Comparison of ENCODE assay signal across 10 cellular contexts in the genomic region with DNA sequence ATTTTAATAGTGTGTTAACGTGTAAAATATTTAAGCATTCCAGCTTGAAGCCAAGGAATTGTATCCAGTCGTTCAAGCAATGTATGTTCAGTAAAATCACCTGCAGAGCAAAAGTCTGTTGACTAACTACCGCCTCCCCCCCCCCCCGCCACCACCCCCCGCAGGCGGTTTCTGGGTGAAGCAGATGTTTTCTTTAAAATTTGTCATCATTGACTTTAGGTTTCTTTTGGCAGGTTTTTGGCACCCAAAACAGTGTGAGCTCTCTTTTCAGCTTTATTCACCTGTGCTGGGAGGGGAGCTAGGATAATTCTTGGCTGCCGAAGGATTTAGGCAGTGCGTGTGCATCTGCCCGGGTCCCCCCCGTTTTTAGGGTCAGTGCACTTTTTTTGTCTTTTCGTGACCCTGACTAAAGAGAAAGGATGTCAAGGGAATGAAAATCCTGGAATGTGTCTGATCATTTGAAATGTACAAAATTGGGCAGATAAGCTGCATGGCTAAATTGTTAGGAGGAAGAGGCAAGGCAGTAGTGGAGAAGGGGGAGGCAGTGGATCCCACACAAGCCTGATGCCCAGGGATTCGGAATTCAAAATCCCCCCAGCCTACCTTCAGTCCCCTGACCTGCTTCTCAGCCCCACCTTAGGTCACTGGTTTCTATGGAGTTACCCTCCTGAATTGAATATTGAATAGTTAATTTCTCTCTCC. TPM values are rescaled to one million over a fixed set of nuclear protein-coding genes. Genes with fewer than 3 reads are reported as not detected.
DNase-seq lines count a peak whose midpoint lies in the region; ATAC-seq and TF ChIP-seq lines count a peak whose summit lies in the region.
"Had no signal": no experiment of that assay in that cellular context is flagged by ENCODE, and none has a peak within 500 bp of the region (broad histone marks: within the 10 kb centered on the region; RNA-seq: fewer than 3 reads in every experiment).

No MANE protein-coding gene starts in this region.

- intact Hi-C loops in adrenal gland (cut with DNase I) = loop anchor here (5.0 to 10.0 kb wide), 2 partner anchors 314 to 316 kb away; no protein-coding TSS in a partner anchor

- no peaks in the 10 kb centered on the region for H4K20me1 ChIP-seq in GM23338 (replicated peaks; ENCODE audit: insufficient read depth)

- H3K27ac ChIP-seq in GM23338 (ENCODE audit: low read depth) (no peak overlapping the region), skin epidermis (peak overlapping the region in 10 of 21 experiments; percentile 1 to 89 (median 58)), adrenal gland (no peak overlapping the region)

- peak overlapping the region; percentile 88 for H3K4me2 ChIP-seq in GM23338

- WGBS in adrenal gland, 4 donors = 31 to 33% (median 33%) methylated on average over 11 to 12 of the region's 12 CpGs

- H3K27ac Mint-ChIP-seq in GM23338 = no peak overlapping the region
- H3K27ac Mint-ChIP-seq in activated T-helper 17 cell treated with anti-CD3 and anti-CD28 coated beads, Interleukin-2, amount 50 U/mL, for 72 hours = no peak overlapping the region

- H3K4me3 ChIP-seq in GM23338 = peak overlapping the region; percentile 67
- peak overlapping the region; percentile 69 for H3K4me3 ChIP-seq in iPS-15b (ENCODE audit: low read depth, low read length)
- peak overlapping the region; percentile 6 to 52 (median 40) for H3K4me3 ChIP-seq in skin epidermis
- H3K4me3 ChIP-seq in adrenal gland = peak overlapping the region in 1 of 4 donors; percentile 54

- peak overlapping the region; percentile 10 for H3K9ac ChIP-seq in iPS-15b (ENCODE audit: low read depth, low read length)

- H3K9me3 Mint-ChIP-seq in GM23338 = no peaks in the 10 kb centered on the region; the same call in 2 of the 3 replicates
- no peaks in the 10 kb centered on the region for H3K9me3 Mint-ChIP-seq in activated T-helper 17 cell treated with anti-CD3 and anti-CD28 coated beads, Interleukin-2, amount 50 U/mL, for 72 hours
- H3K9me3 Mint-ChIP-seq: activated T-cell treated with anti-CD3 and anti-CD28 coated beads, Interleukin-2, amount 50 U/mL, for 4 hours had no signal

- DNase-seq in GM23338 (ENCODE audit: low spot score) (no peak), NCI-H345 treated with DMSO at 0.1 percent for 48 hours (lab: John Stamatoyannopoulos, UW; ENCODE audit: unreplicated experiment) (no peak), adrenal gland (no peak), HuH-7.5 (ENCODE audit: low spot score) (no peak)
- DNase-seq: activated T-cell treated with anti-CD3 and anti-CD28 coated beads, Interleukin-2, amount 50 U/mL, for 4 hours had no signal

- H3K36me3 ChIP-seq in GM23338 (ENCODE audit: insufficient read depth) = no peaks in the 10 kb centered on the region
- H3K36me3 ChIP-seq in iPS-15b (ENCODE audit: control insufficient read depth, insufficient read depth, low read length) = no peaks in the 10 kb centered on the region
- H3K36me3 ChIP-seq in adrenal gland (replicated peaks in 1 of 2) = no peaks in the 10 kb centered on the region
- H3K36me3 ChIP-seq: HAP-1 had no signal

- H2AFZ ChIP-seq in GM23338 = no peak overlapping the region

- ATAC-seq in GM23338 = no peak
- ATAC-seq in activated T-helper 17 cell treated with anti-CD3 and anti-CD28 coated beads, Interleukin-2, amount 50 U/mL, for 72 hours (replicated peaks) = no peak
- no peak for ATAC-seq in HG02759 (IDR thresholded peaks at IDR 0.05; ENCODE audit: unreplicated experiment)
- ATAC-seq: activated T-cell treated with anti-CD3 and anti-CD28 coated beads, Interleukin-2, amount 50 U/mL, for 4 hours had no signal

- TF ChIP-seq CTCF in GM23338 (conservative IDR thresholded peaks at IDR 0.05; ENCODE audit: low read depth in 2 of 2) (no peak), adrenal gland (IDR thresholded peaks at IDR 0.05) (no peak)

- TF ChIP-seq POLR2A in adrenal gland (IDR thresholded peaks at IDR 0.05) = no peak

- H3K4me1 Mint-ChIP-seq in GM23338 = peaks cover 52% of the 10 kb centered on the region
- peaks cover 15% of the 10 kb centered on the region for H3K4me1 Mint-ChIP-seq in activated T-helper 17 cell treated with anti-CD3 and anti-CD28 coated beads, Interleukin-2, amount 50 U/mL, for 72 hours

- no peaks in the 10 kb centered on the region for H3K9me2 ChIP-seq in GM23338 (ENCODE audit: insufficient read depth)

- H3K4me3 Mint-ChIP-seq in GM23338 = peak overlapping the region; percentile 63
- peak overlapping the region; percentile 93 for H3K4me3 Mint-ChIP-seq in activated T-helper 17 cell treated with anti-CD3 and anti-CD28 coated beads, Interleukin-2, amount 50 U/mL, for 72 hours

- H3K27me3 Mint-ChIP-seq in GM23338 (ENCODE audit: insufficient read depth, low read depth, poor library complexity) = peaks cover 24% of the 10 kb centered on the region
- peaks cover 41% of the 10 kb centered on the region for H3K27me3 Mint-ChIP-seq in activated T-helper 17 cell treated with anti-CD3 and anti-CD28 coated beads, Interleukin-2, amount 50 U/mL, for 72 hours

- H3F3A ChIP-seq in GM23338 (replicated peaks; ENCODE audit: low read depth) = no peaks in the 10 kb centered on the region

- H3K79me2 ChIP-seq in GM23338 (replicated peaks; ENCODE audit: insufficient read depth) = no peaks in the 10 kb centered on the region

- H3K4me1 ChIP-seq in GM23338 (ENCODE audit: insufficient read depth) = peaks cover 27% of the 10 kb centered on the region
- H3K4me1 ChIP-seq in iPS-15b (ENCODE audit: control insufficient read depth, insufficient read depth, low read length) = peaks cover 20% of the 10 kb centered on the region
- H3K4me1 ChIP-seq in adrenal gland (replicated peaks in 1 of 2) = peaks cover 3 to 14% of the 10 kb centered on the region in 2 donors
- H3K4me1 ChIP-seq: HAP-1 had no signal

- peaks cover 22% of the 10 kb centered on the region for H3K27me3 ChIP-seq in GM23338 (ENCODE audit: insufficient read depth)
- peaks cover 19% of the 10 kb centered on the region for H3K27me3 ChIP-seq in iPS-15b (ENCODE audit: control insufficient read depth, insufficient read depth, low read length)
- no peaks in the 10 kb centered on the region for H3K27me3 ChIP-seq in adrenal gland

- H3K36me3 Mint-ChIP-seq in GM23338 (ENCODE audit: low read depth) = no peaks in the 10 kb centered on the region
- H3K36me3 Mint-ChIP-seq in activated T-helper 17 cell treated with anti-CD3 and anti-CD28 coated beads, Interleukin-2, amount 50 U/mL, for 72 hours (ENCODE audit: low read depth) = no peaks in the 10 kb centered on the region

- H3K9me3 ChIP-seq in iPS-15b (ENCODE audit: control insufficient read depth, insufficient read depth, low read length) = no peaks in the 10 kb centered on the region
- H3K9me3 ChIP-seq in adrenal gland (replicated peaks in 1 of 3) = no peaks in the 10 kb centered on the region
- H3K9me3 ChIP-seq: HAP-1 had no signal

TF ChIP-seq in GM23338, 12 proteins besides CTCF, POLR2A, EP300 and RAD21 (continues in another document):
- TF ChIP-seq, protein P1, sequence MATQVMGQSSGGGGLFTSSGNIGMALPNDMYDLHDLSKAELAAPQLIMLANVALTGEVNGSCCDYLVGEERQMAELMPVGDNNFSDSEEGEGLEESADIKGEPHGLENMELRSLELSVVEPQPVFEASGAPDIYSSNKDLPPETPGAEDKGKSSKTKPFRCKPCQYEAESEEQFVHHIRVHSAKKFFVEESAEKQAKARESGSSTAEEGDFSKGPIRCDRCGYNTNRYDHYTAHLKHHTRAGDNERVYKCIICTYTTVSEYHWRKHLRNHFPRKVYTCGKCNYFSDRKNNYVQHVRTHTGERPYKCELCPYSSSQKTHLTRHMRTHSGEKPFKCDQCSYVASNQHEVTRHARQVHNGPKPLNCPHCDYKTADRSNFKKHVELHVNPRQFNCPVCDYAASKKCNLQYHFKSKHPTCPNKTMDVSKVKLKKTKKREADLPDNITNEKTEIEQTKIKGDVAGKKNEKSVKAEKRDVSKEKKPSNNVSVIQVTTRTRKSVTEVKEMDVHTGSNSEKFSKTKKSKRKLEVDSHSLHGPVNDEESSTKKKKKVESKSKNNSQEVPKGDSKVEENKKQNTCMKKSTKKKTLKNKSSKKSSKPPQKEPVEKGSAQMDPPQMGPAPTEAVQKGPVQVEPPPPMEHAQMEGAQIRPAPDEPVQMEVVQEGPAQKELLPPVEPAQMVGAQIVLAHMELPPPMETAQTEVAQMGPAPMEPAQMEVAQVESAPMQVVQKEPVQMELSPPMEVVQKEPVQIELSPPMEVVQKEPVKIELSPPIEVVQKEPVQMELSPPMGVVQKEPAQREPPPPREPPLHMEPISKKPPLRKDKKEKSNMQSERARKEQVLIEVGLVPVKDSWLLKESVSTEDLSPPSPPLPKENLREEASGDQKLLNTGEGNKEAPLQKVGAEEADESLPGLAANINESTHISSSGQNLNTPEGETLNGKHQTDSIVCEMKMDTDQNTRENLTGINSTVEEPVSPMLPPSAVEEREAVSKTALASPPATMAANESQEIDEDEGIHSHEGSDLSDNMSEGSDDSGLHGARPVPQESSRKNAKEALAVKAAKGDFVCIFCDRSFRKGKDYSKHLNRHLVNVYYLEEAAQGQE (IDR thresholded peaks at IDR 0.05; ENCODE audit: unreplicated experiment) = no peak
- TF ChIP-seq STAT1 (IDR thresholded peaks at IDR 0.05; ENCODE audit: unreplicated experiment) (no peak), ZNF331 (CRISPR knock-in tag; IDR thresholded peaks at IDR 0.05; ENCODE audit: low read depth) (no peak), NANOG (IDR thresholded peaks at IDR 0.05; ENCODE audit: borderline replicate concordance) (no peak)

RNA-seq across cellular contexts. Expression of a gene that starts 1.1 kb away (rescaled TPM):
- total RNA-seq in GM23338 (2014; rRNA removed; shearing (Covaris generic)) = 0.58 and 0.80 TPM in 2 replicates
- polyA plus RNA-seq in GM23338 (2016; fragmentation: Nextera tagmentation; extraction: Ambion mirVana) (1.1 and 1.2 TPM in 2 replicates), adrenal gland (1 to 10 TPM; 2.8 to 5.4 (median 3.0) TPM)
- total RNA-seq in activated T-helper 17 cell treated with anti-CD3 and anti-CD28 coated beads, Interleukin-2, amount 50 U/mL, for 72 hours = under 1 TPM; 0.11 to 0.13 TPM
- total RNA-seq in adrenal gland = 1 to 10 TPM in 5 of 8 donors, under 1 TPM in 3; 0.18 to 7.9 (median 1.3) TPM
